In genomic region chr18:55420665-55420964, GRCh38 we compare ENCODE assay signal across 8 cellular contexts.
DNase-seq lines count a peak whose midpoint lies in the region; ATAC-seq, FAIRE-seq and TF ChIP-seq lines count a peak whose summit lies in the region.

No MANE protein-coding gene starts in this region.

- H3K4me3 ChIP-seq in bronchial epithelial cell (ENCODE audit: low read depth, low read length) (peak overlapping the region; percentile 17), sigmoid colon (peak overlapping the region in 2 of 4 donors; percentile 12 to 13)

- FAIRE-seq in bronchial epithelial cell (lab: Jason Lieb, UNC): no peak

- peaks cover 0 to 33% (median 7%) of the 10 kb centered on the region in 4 donors for H3K4me1 ChIP-seq in sigmoid colon

- intact Hi-C loops in sigmoid colon (cut with DNase I): no loop called here

- no peak for TF ChIP-seq CTCF in bronchial epithelial cell (IDR thresholded peaks at IDR 0.05; ENCODE audit: insufficient read depth, low read length, severe bottlenecking)
- TF ChIP-seq CTCF in sigmoid colon (IDR thresholded peaks at IDR 0.05): no peak

- WGBS in sigmoid colon, 2 donors: 30 to 48% methylated on average over 5 of the region's 5 CpGs

- TF ChIP-seq EP300 in sigmoid colon (IDR thresholded peaks at IDR 0.05): no peak

- H3K36me3 ChIP-seq in bronchial epithelial cell (ENCODE audit: control insufficient read depth, insufficient read depth, low read length): no peaks in the 10 kb centered on the region
- no peaks in the 10 kb centered on the region for H3K36me3 ChIP-seq in sigmoid colon

- TF ChIP-seq POLR2A in sigmoid colon (IDR thresholded peaks at IDR 0.05): no peak

- no peak for DNase-seq in bronchial epithelial cell (ENCODE audit: low read depth)
- no peak for DNase-seq in sigmoid colon
- no peak for DNase-seq in KG1 (lab: John Stamatoyannopoulos, UW)
- DNase-seq in NK-92 treated with Interleukin-12 subunit alpha and Interleukin-12 subunit beta, amount 100 ng/mL, for 24 hours (lab: John Stamatoyannopoulos, UW): no peak
- DNase-seq in NCI-H510A treated with DMSO at 0.1 percent for 48 hours (lab: John Stamatoyannopoulos, UW): no peak

- ATAC-seq in GM18867 (IDR thresholded peaks at IDR 0.05; ENCODE audit: unreplicated experiment) (peak; percentile 83), HG02981 (IDR thresholded peaks at IDR 0.05; ENCODE audit: unreplicated experiment) (peak; percentile 64), HG03097 (IDR thresholded peaks at IDR 0.05; ENCODE audit: low FRiP score, unreplicated experiment) (no peak)

- H3K9me3 ChIP-seq in sigmoid colon: no peaks in the 10 kb centered on the region

- H3K27me3 ChIP-seq in bronchial epithelial cell (ENCODE audit: control insufficient read depth, insufficient read depth, low read length) (no peaks in the 10 kb centered on the region), sigmoid colon (no peaks in the 10 kb centered on the region)

- H3K27ac ChIP-seq in sigmoid colon: peak overlapping the region; percentile 50 to 73 (median 69)
